ENCODE assay signal across 23 cellular contexts in the genomic region with DNA sequence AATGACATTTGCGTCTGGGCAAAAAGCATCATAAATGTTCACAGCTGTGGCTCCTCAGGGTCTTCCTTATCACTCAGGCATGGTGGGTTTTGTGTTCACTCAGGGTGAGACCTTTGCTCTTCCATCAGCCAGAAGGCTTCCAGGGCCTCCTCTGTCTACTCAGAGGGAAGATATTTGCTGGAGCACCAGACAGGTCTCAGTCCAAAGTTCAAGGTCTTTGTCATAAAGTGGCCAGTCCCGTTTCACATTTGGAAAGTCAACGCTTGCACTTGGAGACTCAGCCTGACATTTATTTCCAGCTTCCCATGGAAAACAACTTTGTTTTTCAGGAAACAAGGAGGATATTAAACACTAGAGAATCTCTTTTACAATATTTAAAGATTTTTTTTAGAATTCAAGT. TPM values are rescaled to one million over a fixed set of nuclear protein-coding genes. Genes with fewer than 3 reads are reported as not detected.
"Had no signal": no experiment of that assay in that cellular context is flagged by ENCODE, and none has a peak within 500 bp of the region (broad histone marks: within the 10 kb centered on the region; RNA-seq: fewer than 3 reads in every experiment).

No MANE protein-coding gene starts in this region.

- H3K36me3 ChIP-seq: SJSA1 had no signal

- H3K9me3 ChIP-seq: SJSA1 had no signal

- DNase-seq: IMR-90, Karpas-422, KG1, MM.1S, NCI-H1092 treated with DMSO at 0.1 percent for 48 hours, NCI-H1436, NCI-H187, NCI-H2029, NCI-H2081 treated with DMSO at 0.1 percent for 48 hours, NCI-H2171, NCI-H226, NCI-H446, NCI-H510A, NCI-H524 treated with DMSO at 0.1 percent for 48 hours, NCI-H69, NCI-H774, Right ventricle myocardium superior, RPMI8226, SIG-M5 had no signal

- H3K4me3 ChIP-seq: SJSA1, SK-N-MC had no signal

- H3K27ac ChIP-seq: SJSA1, SK-N-MC had no signal

RNA-seq across cellular contexts. Expression of a gene that starts 12.2 kb away (rescaled TPM):
- total RNA-seq: HT1080, IMR-90, M059J, Right ventricle myocardium superior, SJSA1 had no signal
